7 cellular contexts compared by ENCODE assay signal in genomic region chr6:107657755-107658461, GRCh38.
A peak's percentile ranks its signal among the peaks of the same experiment; 100 is the strongest.
DNase-seq lines count a peak whose midpoint lies in the region; ATAC-seq, FAIRE-seq and TF ChIP-seq lines count a peak whose summit lies in the region.

No MANE protein-coding gene starts in this region.

- H3K27ac ChIP-seq in small intestine (ENCODE audit: low read depth in 1 of 2, low read length in 1 of 2) = peak overlapping the region in 1 of 2 donors; percentile 62

- ATAC-seq in GM18520 (IDR thresholded peaks at IDR 0.05; ENCODE audit: unreplicated experiment) = peak; percentile 84
- ATAC-seq in HG02763 (IDR thresholded peaks at IDR 0.05; ENCODE audit: unreplicated experiment) = peak; percentile 88
- peak; percentile 97 for ATAC-seq in activated CD8-positive, alpha-beta T cell treated with anti-CD3 and anti-CD28 coated beads for 36 hours

- WGBS in small intestine, 3 donors = 44 to 81% (median 59%) methylated on average over 17 of the region's 17 CpGs

- POLR2A ChIA-PET in activated CD8-positive, alpha-beta T cell treated with anti-CD3 and anti-CD28 coated beads for 36 hours (lab: Charles Lee) = interaction anchor here (0.8 kb wide), 1 partner anchor 8 kb away, joined by 3 read pairs; no protein-coding TSS in a partner anchor

- FAIRE-seq in small intestine (lab: Jason Lieb, UNC) = no peak

- no peaks in the 10 kb centered on the region for H3K36me3 ChIP-seq in small intestine (ENCODE audit: control insufficient read depth in 2 of 2, insufficient read depth in 2 of 2, low read length in 2 of 2)

- CTCF ChIA-PET in activated CD8-positive, alpha-beta T cell treated with anti-CD3 and anti-CD28 coated beads for 36 hours (lab: Charles Lee) = interaction anchor here (0.6 to 1.9 kb wide), 11 partner anchors 10 to 340 kb away, joined by 3 to 6 read pairs (median 3); partner anchors contain the start of gene PDSS2

- DNase-seq in NCI-H2107 treated with DMSO at 0.1 percent for 48 hours (lab: John Stamatoyannopoulos, UW; ENCODE audit: unreplicated experiment) (peak; percentile 23), fibroblast of the aortic adventitia (ENCODE audit: low read depth) (peak; percentile 71), small intestine (peak; percentile 42), progenitor cell of endocrine pancreas (ENCODE audit: low spot score, unreplicated experiment) (no peak)
- DNase-seq in activated CD8-positive, alpha-beta T cell treated with anti-CD3 and anti-CD28 coated beads for 36 hours = peak; percentile 88

- H3K4me3 ChIP-seq in fibroblast of the aortic adventitia (ENCODE audit: low read depth, low read length) = peak overlapping the region; percentile 28
- H3K4me3 ChIP-seq in small intestine (ENCODE audit: low read depth in 1 of 2, low read length in 2 of 2) = no peak overlapping the region

- intact Hi-C loops in activated CD8-positive, alpha-beta T cell treated with anti-CD3 and anti-CD28 coated beads for 36 hours (cut with micrococcal nuclease) = loop anchor here (10.0 kb wide), 1 partner anchor 333 kb away; no protein-coding TSS in a partner anchor

- peaks cover 0 to 4% of the 10 kb centered on the region in 2 donors for H3K4me1 ChIP-seq in small intestine (ENCODE audit: control insufficient read depth in 2 of 2, insufficient read depth in 1 of 2, low read depth in 1 of 2, low read length in 1 of 2)

- H3K27ac Mint-ChIP-seq in activated CD8-positive, alpha-beta T cell treated with anti-CD3 and anti-CD28 coated beads for 36 hours = peak overlapping the region; percentile 35
- no peak overlapping the region for H3K27ac Mint-ChIP-seq in progenitor cell of endocrine pancreas

- TF ChIP-seq CTCF in activated CD8-positive, alpha-beta T cell treated with anti-CD3 and anti-CD28 coated beads for 36 hours (IDR thresholded peaks at IDR 0.05) = no peak
- peak; percentile 58 for TF ChIP-seq CTCF in fibroblast of the aortic adventitia (IDR thresholded peaks at IDR 0.05; ENCODE audit: insufficient read depth, low read length)
- TF ChIP-seq CTCF in progenitor cell of endocrine pancreas (IDR thresholded peaks at IDR 0.05; ENCODE audit: unreplicated experiment) = no peak

- H3K9me3 Mint-ChIP-seq in activated CD8-positive, alpha-beta T cell treated with anti-CD3 and anti-CD28 coated beads for 36 hours = no peaks in the 10 kb centered on the region
- H3K9me3 Mint-ChIP-seq in progenitor cell of endocrine pancreas (ENCODE audit: low read depth) = peaks cover 4% of the 10 kb centered on the region

- H3K27me3 ChIP-seq in small intestine (ENCODE audit: control insufficient read depth in 2 of 2, insufficient read depth in 2 of 2, low read length in 2 of 2) = no peaks in the 10 kb centered on the region

- peaks cover 36% of the 10 kb centered on the region for H3K4me1 Mint-ChIP-seq in activated CD8-positive, alpha-beta T cell treated with anti-CD3 and anti-CD28 coated beads for 36 hours (ENCODE audit: low read depth)
- H3K4me1 Mint-ChIP-seq in progenitor cell of endocrine pancreas (ENCODE audit: low read depth) = peaks cover 43% of the 10 kb centered on the region

- no peaks in the 10 kb centered on the region for H3K9me3 ChIP-seq in small intestine (ENCODE audit: control insufficient read depth, low read depth)

- no peaks in the 10 kb centered on the region for H3K36me3 Mint-ChIP-seq in activated CD8-positive, alpha-beta T cell treated with anti-CD3 and anti-CD28 coated beads for 36 hours (ENCODE audit: low read depth)
- peaks cover 6% of the 10 kb centered on the region for H3K36me3 Mint-ChIP-seq in progenitor cell of endocrine pancreas (ENCODE audit: insufficient read depth)

- H3K4me3 Mint-ChIP-seq in activated CD8-positive, alpha-beta T cell treated with anti-CD3 and anti-CD28 coated beads for 36 hours = peak overlapping the region; percentile 61
- H3K4me3 Mint-ChIP-seq in progenitor cell of endocrine pancreas (ENCODE audit: low read depth) = no peak overlapping the region

- no peaks in the 10 kb centered on the region for H3K27me3 Mint-ChIP-seq in activated CD8-positive, alpha-beta T cell treated with anti-CD3 and anti-CD28 coated beads for 36 hours
- H3K27me3 Mint-ChIP-seq in progenitor cell of endocrine pancreas = no peaks in the 10 kb centered on the region
